ENCODE assay signal across 12 cellular contexts in genomic region chr7:129008645-129009414, GRCh38. TPM values are rescaled to one million over a fixed set of nuclear protein-coding genes. Genes with fewer than 3 reads are reported as not detected.
A peak's percentile ranks its signal among the peaks of the same experiment; 100 is the strongest.
DNase-seq lines count a peak whose midpoint lies in the region; ATAC-seq and TF ChIP-seq lines count a peak whose summit lies in the region.
"Had no signal": no experiment of that assay in that cellular context is flagged by ENCODE, and none has a peak within 500 bp of the region (broad histone marks: within the 10 kb centered on the region; RNA-seq: fewer than 3 reads in every experiment).

No MANE protein-coding gene starts in this region.

- peak; percentile 29 for DNase-seq in GM13977 (ENCODE audit: low spot score)
- no peak for DNase-seq in mesothelial cell of epicardium (ENCODE audit: low spot score in 2 of 2, unreplicated experiment in 2 of 2)
- no peak for DNase-seq in GOT3 (lab: John Stamatoyannopoulos, UW)
- DNase-seq in activated CD8-positive, alpha-beta memory T cell treated with anti-CD3 and anti-CD28 coated beads, Interleukin-2, amount 50 U/mL, for 48 hours: no peak
- DNase-seq in kidney tubule cell (ENCODE audit: low spot score): no peak
- DNase-seq in foreskin fibroblast: no peak
- DNase-seq: activated gamma-delta T cell treated with Interleukin-2 at 50 U/mL for 16 hours; effector memory CD4-positive, alpha-beta T cell; IMR-90; NCI-H524 treated with DMSO at 0.1 percent for 48 hours had no signal

- no peak overlapping the region for H3K4me3 ChIP-seq in foreskin fibroblast (ENCODE audit: low read depth in 1 of 2, low read length in 2 of 2)

- TF ChIP-seq CTCF in GM13977 (IDR thresholded peaks at IDR 0.05; ENCODE audit: extremely low read depth, insufficient read depth, missing control alignments) (no peak), mesothelial cell of epicardium (IDR thresholded peaks at IDR 0.05; ENCODE audit: unreplicated experiment) (no peak), foreskin fibroblast (IDR thresholded peaks at IDR 0.05; ENCODE audit: low read depth, low read length) (no peak)

- ATAC-seq in GM21390 (IDR thresholded peaks at IDR 0.05; ENCODE audit: unreplicated experiment) (peak; percentile 37), HG03460 (IDR thresholded peaks at IDR 0.05; ENCODE audit: unreplicated experiment) (peak; percentile 15)

- H3K4me3 Mint-ChIP-seq in mesothelial cell of epicardium: no peak overlapping the region

- H3K27me3 Mint-ChIP-seq in mesothelial cell of epicardium (ENCODE audit: low read depth): no peaks in the 10 kb centered on the region

- H3K36me3 Mint-ChIP-seq in mesothelial cell of epicardium: peaks cover 23% of the 10 kb centered on the region

- H3K9me3 Mint-ChIP-seq in mesothelial cell of epicardium: no peaks in the 10 kb centered on the region

- in situ Hi-C loops in GM13977 (cut with MboI; ENCODE audit: low pct_unique_long_range_greater_than_20kb, low sequenced_read_pairs, unreplicated experiment): no loop called here

- peaks cover 6% of the 10 kb centered on the region for H3K4me1 Mint-ChIP-seq in mesothelial cell of epicardium

- H3K27ac Mint-ChIP-seq in mesothelial cell of epicardium: peak overlapping the region; percentile 19

RNA-seq across cellular contexts. Expression of gene TNPO3, which starts 46.1 kb away (rescaled TPM):
- total RNA-seq in mesothelial cell of epicardium: 37.7 to 40.2 TPM (median 40.2 TPM) in 3 replicates
